1 cellular context compared by ENCODE assay signal in the genomic region with DNA sequence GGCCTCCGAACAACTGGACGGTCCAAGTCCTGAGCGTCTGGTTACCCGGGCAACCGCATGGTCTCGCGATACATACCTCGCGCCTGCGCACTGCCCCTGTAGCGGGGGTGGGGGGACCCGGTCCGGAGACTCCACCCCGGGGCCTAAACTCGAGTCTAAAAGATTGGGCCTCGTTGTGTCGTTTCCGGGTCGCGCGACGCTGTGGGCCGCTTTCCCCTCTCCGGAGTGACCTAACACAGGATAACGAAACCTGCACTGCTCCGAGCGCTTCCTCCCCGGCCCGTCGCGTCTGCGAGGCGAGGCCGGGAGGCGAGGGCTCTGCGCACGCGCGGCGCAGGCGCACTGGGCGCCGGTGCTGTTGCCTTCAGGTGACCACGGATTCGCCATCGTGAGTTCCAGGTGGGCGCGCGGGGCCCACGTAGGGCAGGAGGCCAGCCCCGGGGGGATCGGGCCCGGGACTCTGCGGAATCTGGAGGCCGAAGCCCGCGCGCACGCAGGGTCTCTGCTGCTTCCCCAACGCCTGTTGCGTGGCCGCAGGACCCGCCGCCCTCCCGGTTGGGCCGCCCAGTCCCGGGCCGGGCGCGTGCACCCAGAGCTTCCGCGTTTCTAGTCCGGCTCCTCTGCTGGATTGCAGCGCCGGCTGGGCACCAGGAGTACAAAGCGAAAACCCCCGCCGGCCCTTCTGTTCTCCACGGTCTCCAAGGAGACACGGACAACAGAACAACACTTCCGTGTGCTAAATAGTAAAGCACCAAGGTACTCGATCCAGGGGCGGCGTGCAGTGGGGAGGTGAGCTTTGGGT.
TF ChIP-seq lines count a peak whose summit lies in the region.

TSS of gene RPP38 (plus strand) at position 345 of the 802 bp plus-strand sequence. CDS start 5,960 bp downstream, outside the sequence.

TF ChIP-seq in HepG2, 621 proteins besides CTCF, POLR2A, EP300 and RAD21 (continued from another document and continues in another):
- TF ChIP-seq DMTF1 (CRISPR knock-in tag; IDR thresholded peaks at IDR 0.05) (no peak), ELF4 (CRISPR knock-in tag; IDR thresholded peaks at IDR 0.05; ENCODE audit: borderline replicate concordance) (peak; percentile 74; the same call in 1 of the 2 replicates), ZSCAN21 (CRISPR knock-in tag; IDR thresholded peaks at IDR 0.05; ENCODE audit: borderline replicate concordance) (peak; percentile 93), ZNF589 (CRISPR knock-in tag; conservative IDR thresholded peaks at IDR 0.05) (no peak; the same call in none of the 2 replicates), STAT5B (CRISPR knock-in tag; IDR thresholded peaks at IDR 0.05) (peak; percentile 22), ZFP41 (CRISPR knock-in tag; IDR thresholded peaks at IDR 0.05; ENCODE audit: borderline replicate concordance) (0 out of 2 replicates have a peak, but pooled peaks have one; percentile 68), SAP130 (CRISPR knock-in tag; IDR thresholded peaks at IDR 0.05; ENCODE audit: low read depth) (peak; percentile 74), GPN1 (CRISPR knock-in tag; IDR thresholded peaks at IDR 0.05; ENCODE audit: borderline replicate concordance) (no peak), SMC3 (IDR thresholded peaks at IDR 0.05; ENCODE audit: low read length) (no peak), KDM3A (CRISPR knock-in tag; IDR thresholded peaks at IDR 0.05; ENCODE audit: low read depth) (no peak), MLX (CRISPR knock-in tag; IDR thresholded peaks at IDR 0.05) (no peak), TFDP1 (CRISPR knock-in tag; IDR thresholded peaks at IDR 0.05; ENCODE audit: borderline replicate concordance) (peak; percentile 55; the same call in 1 of the 2 replicates), SKI (IDR thresholded peaks at IDR 0.05; ENCODE audit: partially characterized antibody) (no peak), TRIM24 (CRISPR knock-in tag; IDR thresholded peaks at IDR 0.05) (no peak), NCOA1 (CRISPR knock-in tag; IDR thresholded peaks at IDR 0.05) (peak; percentile 96), NR2F1 (CRISPR knock-in tag; IDR thresholded peaks at IDR 0.05) (no peak), HDAC6 (IDR thresholded peaks at IDR 0.05; ENCODE audit: low read depth, low read length) (no peak), ZBTB7B (CRISPR knock-in tag; IDR thresholded peaks at IDR 0.05) (peak; percentile 85), ZNF850 (CRISPR knock-in tag; conservative IDR thresholded peaks at IDR 0.05) (no peak), ZNF577 (CRISPR knock-in tag; IDR thresholded peaks at IDR 0.05; ENCODE audit: borderline replicate concordance, low read depth) (no peak), ZNF441 (CRISPR knock-in tag; IDR thresholded peaks at IDR 0.05; ENCODE audit: borderline replicate concordance) (peak; percentile 71), CBFB (CRISPR knock-in tag; IDR thresholded peaks at IDR 0.05) (peak; percentile 22; the same call in 1 of the 2 replicates), SMARCE1 (IDR thresholded peaks at IDR 0.05; ENCODE audit: borderline replicate concordance) (no peak), ZNF317 (CRISPR knock-in tag; IDR thresholded peaks at IDR 0.05) (peak; percentile 49), MTA3 (CRISPR knock-in tag; IDR thresholded peaks at IDR 0.05) (no peak), ZNF24 (IDR thresholded peaks at IDR 0.05) (no peak), TEAD2 (CRISPR knock-in tag; IDR thresholded peaks at IDR 0.05) (0 out of 2 replicates have a peak, but pooled peaks have one; percentile 24), MEF2D (CRISPR knock-in tag; IDR thresholded peaks at IDR 0.05) (peak; percentile 48; the same call in 1 of the 2 replicates), MXD4 (CRISPR knock-in tag; IDR thresholded peaks at IDR 0.05) (peak; percentile 92), DDIT3 (CRISPR knock-in tag; IDR thresholded peaks at IDR 0.05) (no peak), FOXP1 (IDR thresholded peaks at IDR 0.05) (no peak), FOXP1 (CRISPR knock-in tag; IDR thresholded peaks at IDR 0.05) (no peak), RNF2 (conservative IDR thresholded peaks at IDR 0.05; ENCODE audit: low read depth) (peak; percentile 87; the same call in 1 of the 2 replicates), GTF3A (CRISPR knock-in tag; conservative IDR thresholded peaks at IDR 0.05) (0 out of 2 replicates have a peak, but pooled peaks have one; percentile 29)
- TF ChIP-seq, protein P1, sequence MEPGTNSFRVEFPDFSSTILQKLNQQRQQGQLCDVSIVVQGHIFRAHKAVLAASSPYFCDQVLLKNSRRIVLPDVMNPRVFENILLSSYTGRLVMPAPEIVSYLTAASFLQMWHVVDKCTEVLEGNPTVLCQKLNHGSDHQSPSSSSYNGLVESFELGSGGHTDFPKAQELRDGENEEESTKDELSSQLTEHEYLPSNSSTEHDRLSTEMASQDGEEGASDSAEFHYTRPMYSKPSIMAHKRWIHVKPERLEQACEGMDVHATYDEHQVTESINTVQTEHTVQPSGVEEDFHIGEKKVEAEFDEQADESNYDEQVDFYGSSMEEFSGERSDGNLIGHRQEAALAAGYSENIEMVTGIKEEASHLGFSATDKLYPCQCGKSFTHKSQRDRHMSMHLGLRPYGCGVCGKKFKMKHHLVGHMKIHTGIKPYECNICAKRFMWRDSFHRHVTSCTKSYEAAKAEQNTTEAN (CRISPR knock-in tag; conservative IDR thresholded peaks at IDR 0.05): peak; percentile 62
- TF ChIP-seq, protein P2, sequence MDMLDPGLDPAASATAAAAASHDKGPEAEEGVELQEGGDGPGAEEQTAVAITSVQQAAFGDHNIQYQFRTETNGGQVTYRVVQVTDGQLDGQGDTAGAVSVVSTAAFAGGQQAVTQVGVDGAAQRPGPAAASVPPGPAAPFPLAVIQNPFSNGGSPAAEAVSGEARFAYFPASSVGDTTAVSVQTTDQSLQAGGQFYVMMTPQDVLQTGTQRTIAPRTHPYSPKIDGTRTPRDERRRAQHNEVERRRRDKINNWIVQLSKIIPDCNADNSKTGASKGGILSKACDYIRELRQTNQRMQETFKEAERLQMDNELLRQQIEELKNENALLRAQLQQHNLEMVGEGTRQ (IDR thresholded peaks at IDR 0.05; ENCODE audit: low read depth, low read length): no peak
- TF ChIP-seq, protein P2 (CRISPR knock-in tag; IDR thresholded peaks at IDR 0.05; ENCODE audit: borderline replicate concordance): peak; percentile 63
- TF ChIP-seq, protein P3, sequence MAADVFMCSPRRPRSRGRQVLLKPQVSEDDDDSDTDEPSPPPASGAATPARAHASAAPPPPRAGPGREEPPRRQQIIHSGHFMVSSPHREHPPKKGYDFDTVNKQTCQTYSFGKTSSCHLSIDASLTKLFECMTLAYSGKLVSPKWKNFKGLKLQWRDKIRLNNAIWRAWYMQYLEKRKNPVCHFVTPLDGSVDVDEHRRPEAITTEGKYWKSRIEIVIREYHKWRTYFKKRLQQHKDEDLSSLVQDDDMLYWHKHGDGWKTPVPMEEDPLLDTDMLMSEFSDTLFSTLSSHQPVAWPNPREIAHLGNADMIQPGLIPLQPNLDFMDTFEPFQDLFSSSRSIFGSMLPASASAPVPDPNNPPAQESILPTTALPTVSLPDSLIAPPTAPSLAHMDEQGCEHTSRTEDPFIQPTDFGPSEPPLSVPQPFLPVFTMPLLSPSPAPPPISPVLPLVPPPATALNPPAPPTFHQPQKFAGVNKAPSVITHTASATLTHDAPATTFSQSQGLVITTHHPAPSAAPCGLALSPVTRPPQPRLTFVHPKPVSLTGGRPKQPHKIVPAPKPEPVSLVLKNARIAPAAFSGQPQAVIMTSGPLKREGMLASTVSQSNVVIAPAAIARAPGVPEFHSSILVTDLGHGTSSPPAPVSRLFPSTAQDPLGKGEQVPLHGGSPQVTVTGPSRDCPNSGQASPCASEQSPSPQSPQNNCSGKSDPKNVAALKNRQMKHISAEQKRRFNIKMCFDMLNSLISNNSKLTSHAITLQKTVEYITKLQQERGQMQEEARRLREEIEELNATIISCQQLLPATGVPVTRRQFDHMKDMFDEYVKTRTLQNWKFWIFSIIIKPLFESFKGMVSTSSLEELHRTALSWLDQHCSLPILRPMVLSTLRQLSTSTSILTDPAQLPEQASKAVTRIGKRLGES (CRISPR knock-in tag; IDR thresholded peaks at IDR 0.05; ENCODE audit: borderline replicate concordance): peak; percentile 76; the same call in 1 of the 2 replicates
- TF ChIP-seq, protein P4, sequence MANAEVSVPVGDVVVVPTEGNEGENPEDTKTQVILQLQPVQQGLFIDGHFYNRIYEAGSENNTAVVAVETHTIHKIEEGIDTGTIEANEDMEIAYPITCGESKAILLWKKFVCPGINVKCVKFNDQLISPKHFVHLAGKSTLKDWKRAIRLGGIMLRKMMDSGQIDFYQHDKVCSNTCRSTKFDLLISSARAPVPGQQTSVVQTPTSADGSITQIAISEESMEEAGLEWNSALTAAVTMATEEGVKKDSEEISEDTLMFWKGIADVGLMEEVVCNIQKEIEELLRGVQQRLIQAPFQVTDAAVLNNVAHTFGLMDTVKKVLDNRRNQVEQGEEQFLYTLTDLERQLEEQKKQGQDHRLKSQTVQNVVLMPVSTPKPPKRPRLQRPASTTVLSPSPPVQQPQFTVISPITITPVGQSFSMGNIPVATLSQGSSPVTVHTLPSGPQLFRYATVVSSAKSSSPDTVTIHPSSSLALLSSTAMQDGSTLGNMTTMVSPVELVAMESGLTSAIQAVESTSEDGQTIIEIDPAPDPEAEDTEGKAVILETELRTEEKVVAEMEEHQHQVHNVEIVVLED (CRISPR knock-in tag; IDR thresholded peaks at IDR 0.05; ENCODE audit: borderline replicate concordance): peak; percentile 61; the same call in 1 of the 2 replicates
- TF ChIP-seq, protein P5, sequence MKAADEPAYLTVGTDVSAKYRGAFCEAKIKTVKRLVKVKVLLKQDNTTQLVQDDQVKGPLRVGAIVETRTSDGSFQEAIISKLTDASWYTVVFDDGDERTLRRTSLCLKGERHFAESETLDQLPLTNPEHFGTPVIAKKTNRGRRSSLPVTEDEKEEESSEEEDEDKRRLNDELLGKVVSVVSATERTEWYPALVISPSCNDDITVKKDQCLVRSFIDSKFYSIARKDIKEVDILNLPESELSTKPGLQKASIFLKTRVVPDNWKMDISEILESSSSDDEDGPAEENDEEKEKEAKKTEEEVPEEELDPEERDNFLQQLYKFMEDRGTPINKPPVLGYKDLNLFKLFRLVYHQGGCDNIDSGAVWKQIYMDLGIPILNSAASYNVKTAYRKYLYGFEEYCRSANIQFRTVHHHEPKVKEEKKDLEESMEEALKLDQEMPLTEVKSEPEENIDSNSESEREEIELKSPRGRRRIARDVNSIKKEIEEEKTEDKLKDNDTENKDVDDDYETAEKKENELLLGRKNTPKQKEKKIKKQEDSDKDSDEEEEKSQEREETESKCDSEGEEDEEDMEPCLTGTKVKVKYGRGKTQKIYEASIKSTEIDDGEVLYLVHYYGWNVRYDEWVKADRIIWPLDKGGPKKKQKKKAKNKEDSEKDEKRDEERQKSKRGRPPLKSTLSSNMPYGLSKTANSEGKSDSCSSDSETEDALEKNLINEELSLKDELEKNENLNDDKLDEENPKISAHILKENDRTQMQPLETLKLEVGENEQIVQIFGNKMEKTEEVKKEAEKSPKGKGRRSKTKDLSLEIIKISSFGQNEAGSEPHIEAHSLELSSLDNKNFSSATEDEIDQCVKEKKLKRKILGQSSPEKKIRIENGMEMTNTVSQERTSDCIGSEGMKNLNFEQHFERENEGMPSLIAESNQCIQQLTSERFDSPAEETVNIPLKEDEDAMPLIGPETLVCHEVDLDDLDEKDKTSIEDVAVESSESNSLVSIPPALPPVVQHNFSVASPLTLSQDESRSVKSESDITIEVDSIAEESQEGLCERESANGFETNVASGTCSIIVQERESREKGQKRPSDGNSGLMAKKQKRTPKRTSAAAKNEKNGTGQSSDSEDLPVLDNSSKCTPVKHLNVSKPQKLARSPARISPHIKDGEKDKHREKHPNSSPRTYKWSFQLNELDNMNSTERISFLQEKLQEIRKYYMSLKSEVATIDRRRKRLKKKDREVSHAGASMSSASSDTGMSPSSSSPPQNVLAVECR (CRISPR knock-in tag; IDR thresholded peaks at IDR 0.05; ENCODE audit: borderline replicate concordance): peak; percentile 96
